Comparison of ENCODE assay signal across 21 cellular contexts in genomic region chr7:135129579-135129978, GRCh38. TPM values are rescaled to one million over a fixed set of nuclear protein-coding genes. Genes with fewer than 3 reads are reported as not detected.
DNase-seq lines count a peak whose midpoint lies in the region; ATAC-seq and TF ChIP-seq lines count a peak whose summit lies in the region.
"Had no signal": no experiment of that assay in that cellular context is flagged by ENCODE, and none has a peak within 500 bp of the region (broad histone marks: within the 10 kb centered on the region; RNA-seq: fewer than 3 reads in every experiment).

No MANE protein-coding gene starts in this region.

- H3F3A ChIP-seq in GM23338 (replicated peaks; ENCODE audit: low read depth) = no peaks in the 10 kb centered on the region

- H4K20me1 ChIP-seq in GM23338 (replicated peaks; ENCODE audit: insufficient read depth) = no peaks in the 10 kb centered on the region

- no peak overlapping the region for H2AFZ ChIP-seq in GM23338

- no peaks in the 10 kb centered on the region; the same call in 2 of the 3 replicates for H3K9me3 Mint-ChIP-seq in GM23338

- H3K27me3 ChIP-seq in GM23338 (ENCODE audit: insufficient read depth) (no peaks in the 10 kb centered on the region), foreskin keratinocyte (peaks cover 20% of the 10 kb centered on the region)

- peak; percentile 18 for TF ChIP-seq CTCF in GM12864 (IDR thresholded peaks at IDR 0.05; ENCODE audit: low read depth, low read length, missing control alignments)
- TF ChIP-seq CTCF in GM23338 (conservative IDR thresholded peaks at IDR 0.05; ENCODE audit: low read depth in 2 of 2) = 0 out of 4 replicates have a peak, but pooled peaks of 1 of the 2 experiments have one; percentile 12
- TF ChIP-seq CTCF in foreskin keratinocyte (conservative IDR thresholded peaks at IDR 0.05) = peak; percentile 2

- H3K36me3 ChIP-seq in GM23338 (ENCODE audit: insufficient read depth) = no peaks in the 10 kb centered on the region

- H3K9me2 ChIP-seq in GM23338 (ENCODE audit: insufficient read depth) = no peaks in the 10 kb centered on the region

- H3K4me2 ChIP-seq in GM23338 = no peak overlapping the region

- no peak overlapping the region for H3K4me3 Mint-ChIP-seq in GM23338
- H3K4me3 Mint-ChIP-seq: CD4-positive, alpha-beta memory T cell had no signal

- H3K27ac ChIP-seq in GM23338 (ENCODE audit: low read depth) = no peak overlapping the region
- H3K27ac ChIP-seq in foreskin keratinocyte = no peak overlapping the region
- H3K27ac ChIP-seq: SK-N-MC had no signal

- H3K4me1 ChIP-seq in GM23338 (ENCODE audit: insufficient read depth) (no peaks in the 10 kb centered on the region), foreskin keratinocyte (no peaks in the 10 kb centered on the region)

- no peaks in the 10 kb centered on the region for H3K79me2 ChIP-seq in GM23338 (replicated peaks; ENCODE audit: insufficient read depth)

- no peak for ATAC-seq in GM23338
- peak; percentile 32 for ATAC-seq in foreskin keratinocyte
- no peak for ATAC-seq in GM18519 (IDR thresholded peaks at IDR 0.05; ENCODE audit: low FRiP score, unreplicated experiment)

- H3K4me3 ChIP-seq in GM12864 (ENCODE audit: low read depth, low read length) (no peak overlapping the region), GM23338 (no peak overlapping the region)
- H3K4me3 ChIP-seq: SK-N-MC had no signal

- DNase-seq in GM12864 (ENCODE audit: low read depth) (no peak), GM23338 (ENCODE audit: low spot score) (peak; percentile 22), RKO (ENCODE audit: low spot score) (peak; percentile 10), foreskin keratinocyte (no peak), AG20443 (ENCODE audit: low spot score) (no peak), NCI-H1092 (lab: John Stamatoyannopoulos, UW) (no peak)
- no peak for DNase-seq in stimulated activated CD4-positive, alpha-beta T cell treated with anti-CD3 and anti-CD28 coated beads, Interleukin-2, amount 100 ng/mL, for 24 hours
- DNase-seq: C1 segment of cervical spinal cord; CD4-positive, alpha-beta memory T cell; COR-L47; DND-41; KG1; NCI-H1048; NCI-H1436; NCI-H187 treated with DMSO at 0.1 percent for 48 hours; NCI-H2107; NCI-H524 treated with DMSO at 0.1 percent for 48 hours; NCI-H774; SHP77 treated with DMSO at 0.1 percent for 48 hours had no signal

- no peak overlapping the region for H3K27ac Mint-ChIP-seq in GM23338
- H3K27ac Mint-ChIP-seq: CD4-positive, alpha-beta memory T cell had no signal

- no peaks in the 10 kb centered on the region for H3K4me1 Mint-ChIP-seq in GM23338

- no peaks in the 10 kb centered on the region for H3K27me3 Mint-ChIP-seq in GM23338 (ENCODE audit: insufficient read depth, low read depth, poor library complexity)

- no peaks in the 10 kb centered on the region for H3K36me3 Mint-ChIP-seq in GM23338 (ENCODE audit: low read depth)

TF ChIP-seq in GM23338, 12 proteins besides CTCF, POLR2A, EP300 and RAD21 (continues in another document):
- TF ChIP-seq JUNB (IDR thresholded peaks at IDR 0.05; ENCODE audit: unreplicated experiment) = no peak
- TF ChIP-seq ZNF331 (CRISPR knock-in tag; IDR thresholded peaks at IDR 0.05; ENCODE audit: low read depth) = no peak
- TF ChIP-seq EZH2 (IDR thresholded peaks at IDR 0.05; ENCODE audit: low read depth, unreplicated experiment) = no peak
- TF ChIP-seq ZNF114 (CRISPR knock-in tag; IDR thresholded peaks at IDR 0.05) = no peak
- TF ChIP-seq ZNF462 (CRISPR knock-in tag; IDR thresholded peaks at IDR 0.05) = no peak
- no peak for TF ChIP-seq EZH2phosphoT487 (IDR thresholded peaks at IDR 0.05; ENCODE audit: unreplicated experiment)
- no peak for TF ChIP-seq POLR2AphosphoS5 (IDR thresholded peaks at IDR 0.05; ENCODE audit: low read depth)
- TF ChIP-seq STAT1 (IDR thresholded peaks at IDR 0.05; ENCODE audit: unreplicated experiment) = no peak
- no peak for TF ChIP-seq CREB1 (CRISPR knock-in tag; IDR thresholded peaks at IDR 0.05; ENCODE audit: low read depth)
- no peak for TF ChIP-seq NANOG (IDR thresholded peaks at IDR 0.05; ENCODE audit: borderline replicate concordance)
- no peak for TF ChIP-seq ETS1 (IDR thresholded peaks at IDR 0.05)

RNA-seq across cellular contexts. Expression of gene TMEM140, which starts 18.3 kb away (rescaled TPM):
- total RNA-seq in GM23338 (2014; rRNA removed; shearing (Covaris generic)) = not detected in 2 replicates
- 1.3 and 2.7 TPM in 2 replicates for polyA plus RNA-seq in GM23338 (2016; fragmentation: Nextera tagmentation; extraction: Ambion mirVana)
- 0.07 TPM in 1 of 2 replicates, not detected in the other for total RNA-seq in foreskin keratinocyte
- 0.04 TPM in 1 of 2 replicates, not detected in the other for polyA plus RNA-seq in foreskin keratinocyte

RNA-seq across cellular contexts. Expression of gene CYREN, which starts 40.9 kb away (rescaled TPM):
- 57.2 and 70.6 TPM in 2 replicates for total RNA-seq in GM23338 (2014; rRNA removed; shearing (Covaris generic))
- polyA plus RNA-seq in GM23338 (2016; fragmentation: Nextera tagmentation; extraction: Ambion mirVana) = 21.6 and 22.7 TPM in 2 replicates
- 59.5 and 67.1 TPM in 2 replicates for total RNA-seq in foreskin keratinocyte
- 46.6 and 53.0 TPM in 2 replicates for polyA plus RNA-seq in foreskin keratinocyte

Comparison
In these comparisons a context has a peak if more than half of its experiments do, and no peak if none do; other contexts are left out.
1. DNase-seq: peak in GM23338 (single experiment) and RKO (single experiment); none in GM12864 (single experiment), foreskin keratinocyte (0 of 2), AG20443 (single experiment), NCI-H1092 (single experiment) and stimulated activated CD4-positive, alpha-beta T cell treated with anti-CD3 and anti-CD28 coated beads, Interleukin-2, amount 100 ng/mL, for 24 hours (0 of 2).